Comparison of ENCODE assay signal across 11 cellular contexts in genomic region chr9:125785187-125785840, GRCh38. TPM values are rescaled to one million over a fixed set of nuclear protein-coding genes. Genes with fewer than 3 reads are reported as not detected.
DNase-seq lines count a peak whose midpoint lies in the region; ATAC-seq and TF ChIP-seq lines count a peak whose summit lies in the region.
"Had no signal": no experiment of that assay in that cellular context is flagged by ENCODE, and none has a peak within 500 bp of the region (broad histone marks: within the 10 kb centered on the region; RNA-seq: fewer than 3 reads in every experiment).

No MANE protein-coding gene starts in this region.

- CTCF ChIA-PET in CD8-positive, alpha-beta memory T cell (lab: Charles Lee) = no interaction called here
- CTCF ChIA-PET in activated CD4-positive, alpha-beta memory T cell treated with anti-CD3 and anti-CD28 coated beads, Interleukin-2, amount 10 ng/mL, durations not matched to agents 7 days and 5 days (lab: Charles Lee) = no interaction called here

- no peaks in the 10 kb centered on the region for H3K36me3 ChIP-seq in CD8-positive, alpha-beta memory T cell (ENCODE audit: insufficient read depth, low read length)
- no peaks in the 10 kb centered on the region for H3K36me3 ChIP-seq in testis (ENCODE audit: low read depth, missing control alignments)

- H3K4me1 ChIP-seq in CD8-positive, alpha-beta memory T cell (ENCODE audit: insufficient read depth, low read length) = no peaks in the 10 kb centered on the region
- H3K4me1 ChIP-seq in testis = no peaks in the 10 kb centered on the region

- intact Hi-C loops in testis (cut with DNase I; ENCODE audit: low total_unique reads) = no loop called here

- H3K9me3 ChIP-seq in CD8-positive, alpha-beta memory T cell (ENCODE audit: low read length) = no peaks in the 10 kb centered on the region
- H3K9me3 ChIP-seq in testis = no peaks in the 10 kb centered on the region

- DNase-seq in CD8-positive, alpha-beta memory T cell = peak in 1 of 5 donors; percentile 10
- DNase-seq in activated CD4-positive, alpha-beta memory T cell treated with anti-CD3 and anti-CD28 coated beads, Interleukin-2, amount 10 ng/mL, durations not matched to agents 7 days and 5 days = no peak
- DNase-seq in dermis blood vessel endothelial cell = peak; percentile 85
- DNase-seq in stimulated activated CD4-positive, alpha-beta T cell treated with anti-CD3 and anti-CD28 coated beads, Interleukin-1b, Interleukin-23, amount 100 ng/mL, for 48 hours = peak; percentile 36
- no peak for DNase-seq in testis
- DNase-seq: left ventricle myocardium inferior, NCI-H1436 treated with DMSO at 0.1 percent for 48 hours, T1000 had no signal

- H3K9me3 Mint-ChIP-seq in CD8-positive, alpha-beta memory T cell = no peaks in the 10 kb centered on the region
- H3K9me3 Mint-ChIP-seq in activated CD4-positive, alpha-beta memory T cell treated with anti-CD3 and anti-CD28 coated beads, Interleukin-2, amount 10 ng/mL, durations not matched to agents 7 days and 5 days = no peaks in the 10 kb centered on the region

- H3K4me3 ChIP-seq in CD8-positive, alpha-beta memory T cell (ENCODE audit: low read length) = no peak overlapping the region
- no peak overlapping the region for H3K4me3 ChIP-seq in testis
- H3K4me3 ChIP-seq: left ventricle myocardium inferior had no signal

- H3K36me3 Mint-ChIP-seq in CD8-positive, alpha-beta memory T cell = peaks cover 1 to 7% (median 6%) of the 10 kb centered on the region in 3 donors
- H3K36me3 Mint-ChIP-seq in activated CD4-positive, alpha-beta memory T cell treated with anti-CD3 and anti-CD28 coated beads, Interleukin-2, amount 10 ng/mL, durations not matched to agents 7 days and 5 days (ENCODE audit: low read depth) = peaks cover 19% of the 10 kb centered on the region

- H3K27ac Mint-ChIP-seq in CD8-positive, alpha-beta memory T cell = peak overlapping the region in 4 of 8 donors; percentile 34 to 79 (median 72)
- H3K27ac Mint-ChIP-seq in activated CD4-positive, alpha-beta memory T cell treated with anti-CD3 and anti-CD28 coated beads, Interleukin-2, amount 10 ng/mL, durations not matched to agents 7 days and 5 days = peak overlapping the region; percentile 23

- no peaks in the 10 kb centered on the region for H3K27me3 Mint-ChIP-seq in CD8-positive, alpha-beta memory T cell
- H3K27me3 Mint-ChIP-seq in activated CD4-positive, alpha-beta memory T cell treated with anti-CD3 and anti-CD28 coated beads, Interleukin-2, amount 10 ng/mL, durations not matched to agents 7 days and 5 days = no peaks in the 10 kb centered on the region

- no peak for TF ChIP-seq POLR2A in testis (IDR thresholded peaks at IDR 0.05)

- no peak for TF ChIP-seq CTCF in testis (IDR thresholded peaks at IDR 0.05)

- H3K27me3 ChIP-seq in CD8-positive, alpha-beta memory T cell (ENCODE audit: insufficient read depth, low read length, poor library complexity, severe bottlenecking) = no peaks in the 10 kb centered on the region
- no peaks in the 10 kb centered on the region for H3K27me3 ChIP-seq in testis

- H3K27ac ChIP-seq in CD8-positive, alpha-beta memory T cell (ENCODE audit: low read depth, low read length) = no peak overlapping the region
- no peak overlapping the region for H3K27ac ChIP-seq in testis
- H3K27ac ChIP-seq: left ventricle myocardium inferior had no signal

- H3K4me1 Mint-ChIP-seq in CD8-positive, alpha-beta memory T cell = peaks cover 12 to 27% (median 20%) of the 10 kb centered on the region in 3 donors
- H3K4me1 Mint-ChIP-seq in activated CD4-positive, alpha-beta memory T cell treated with anti-CD3 and anti-CD28 coated beads, Interleukin-2, amount 10 ng/mL, durations not matched to agents 7 days and 5 days = peaks cover 14% of the 10 kb centered on the region

- 77 to 92% methylated on average over 4 to 5 of the region's 5 CpGs for WGBS in testis, 2 donors

- POLR2A ChIA-PET in CD8-positive, alpha-beta memory T cell (lab: Charles Lee) = interaction anchor here (0.6 kb wide), 1 partner anchor 1960 kb away, joined by 3 read pairs; no protein-coding TSS in a partner anchor
- POLR2A ChIA-PET in activated CD4-positive, alpha-beta memory T cell treated with anti-CD3 and anti-CD28 coated beads, Interleukin-2, amount 10 ng/mL, durations not matched to agents 7 days and 5 days (lab: Charles Lee) = no interaction called here

- peak overlapping the region in 5 of 7 donors; percentile 26 to 54 (median 45) for H3K4me3 Mint-ChIP-seq in CD8-positive, alpha-beta memory T cell
- peak overlapping the region; percentile 3 for H3K4me3 Mint-ChIP-seq in activated CD4-positive, alpha-beta memory T cell treated with anti-CD3 and anti-CD28 coated beads, Interleukin-2, amount 10 ng/mL, durations not matched to agents 7 days and 5 days

- no peak for ATAC-seq in GM18873 (IDR thresholded peaks at IDR 0.05; ENCODE audit: low FRiP score, unreplicated experiment)
- no peak for ATAC-seq in SK-N-SH treated with all-trans-retinoic acid at 6 μM for 48 hours
- ATAC-seq in GM21526 (IDR thresholded peaks at IDR 0.05; ENCODE audit: low FRiP score, unreplicated experiment) = no peak

TF ChIP-seq in SK-N-SH treated with all-trans-retinoic acid at 6 μM for 48 hours, 23 proteins besides CTCF, POLR2A, EP300 and RAD21:
- TF ChIP-seq ZNF8 (CRISPR knock-in tag; IDR thresholded peaks at IDR 0.05) = no peak
- no peak for TF ChIP-seq GLIS3 (CRISPR knock-in tag; IDR thresholded peaks at IDR 0.05)
- TF ChIP-seq OSR1 (CRISPR knock-in tag; IDR thresholded peaks at IDR 0.05) = no peak
- TF ChIP-seq POU6F1 (CRISPR knock-in tag; IDR thresholded peaks at IDR 0.05; ENCODE audit: borderline replicate concordance, low read depth) = no peak
- no peak for TF ChIP-seq CREB5 (CRISPR knock-in tag; IDR thresholded peaks at IDR 0.05; ENCODE audit: low read depth)
- no peak for TF ChIP-seq ARNTL (CRISPR knock-in tag; IDR thresholded peaks at IDR 0.05; ENCODE audit: borderline replicate concordance, low read depth)
- TF ChIP-seq ZNF70 (CRISPR knock-in tag; IDR thresholded peaks at IDR 0.05) = no peak
- no peak for TF ChIP-seq TOX (CRISPR knock-in tag; IDR thresholded peaks at IDR 0.05; ENCODE audit: borderline replicate concordance)
- no peak for TF ChIP-seq BACH2 (CRISPR knock-in tag; IDR thresholded peaks at IDR 0.05; ENCODE audit: borderline replicate concordance)

RNA-seq across cellular contexts. Expression of gene PBX3, which starts 38.1 kb away (rescaled TPM):
- total RNA-seq in CD8-positive, alpha-beta memory T cell = 10 to 100 TPM; 12.8 to 13.4 TPM
- 4.6 TPM for polyA plus RNA-seq in CD8-positive, alpha-beta memory T cell
- total RNA-seq in activated CD4-positive, alpha-beta memory T cell treated with anti-CD3 and anti-CD28 coated beads, Interleukin-2, amount 10 ng/mL, durations not matched to agents 7 days and 5 days = 10 to 100 TPM; 15.9 to 16.3 TPM
- 10.2 and 12.3 TPM in 2 replicates for total RNA-seq in dermis blood vessel endothelial cell
- total RNA-seq in testis = 10 to 100 TPM; 48.0 to 56.1 TPM
- polyA plus RNA-seq in testis (ENCODE audit: insufficient read depth, low read depth, low replicate concordance) = 21.0 TPM

Comparison
In these comparisons a context has a peak if more than half of its experiments do, and no peak if none do; other contexts are left out.
1. DNase-seq: peak in dermis blood vessel endothelial cell (single experiment) and stimulated activated CD4-positive, alpha-beta T cell treated with anti-CD3 and anti-CD28 coated beads, Interleukin-1b, Interleukin-23, amount 100 ng/mL, for 48 hours (single experiment); none in activated CD4-positive, alpha-beta memory T cell treated with anti-CD3 and anti-CD28 coated beads, Interleukin-2, amount 10 ng/mL, durations not matched to agents 7 days and 5 days (single experiment) and testis (single experiment).